16 cellular contexts compared by ENCODE assay signal in the genomic region with DNA sequence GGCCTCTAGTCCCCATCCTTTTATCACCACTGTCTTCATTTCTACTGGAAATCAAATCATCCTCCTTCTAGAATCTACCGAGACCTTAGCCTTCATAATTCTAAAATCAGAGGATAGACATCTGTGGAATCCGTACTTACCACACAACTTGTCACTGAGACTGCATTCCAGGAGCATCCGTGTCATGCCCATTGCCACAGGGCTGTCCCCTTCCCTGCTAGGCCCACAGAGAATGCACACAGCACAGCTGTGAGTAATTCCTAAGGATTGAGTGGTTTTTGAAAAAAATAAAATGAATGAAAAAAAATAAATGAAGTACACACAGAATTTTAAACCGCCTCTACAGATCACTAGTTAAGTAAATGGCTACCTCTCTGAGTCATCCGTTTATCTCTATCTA. TPM values are rescaled to one million over a fixed set of nuclear protein-coding genes. Genes with fewer than 3 reads are reported as not detected.
DNase-seq lines count a peak whose midpoint lies in the region; ATAC-seq and TF ChIP-seq lines count a peak whose summit lies in the region.
"Had no signal": no experiment of that assay in that cellular context is flagged by ENCODE, and none has a peak within 500 bp of the region (broad histone marks: within the 10 kb centered on the region; RNA-seq: fewer than 3 reads in every experiment).

No MANE protein-coding gene starts in this region.

- H3K56ac ChIP-seq in H9 (ENCODE audit: insufficient read length, low read depth, low read length), result no peak overlapping the region

- H3K4ac ChIP-seq in H9 (ENCODE audit: low read depth, low read length), result no peak overlapping the region

- no peak overlapping the region for H3K4me3 ChIP-seq in MG63
- H3K4me3 ChIP-seq: heart left ventricle, sigmoid colon had no signal

- H3K9me3 ChIP-seq in MG63, result 0 out of 2 replicates have a peak, but pooled peaks cover 1% of the 10 kb centered on the region
- no peaks in the 10 kb centered on the region for H3K9me3 ChIP-seq in H9 (ENCODE audit: control insufficient read depth, low read depth, low read length)
- H3K9me3 ChIP-seq: heart left ventricle, sigmoid colon had no signal

- H3K9me3 Mint-ChIP-seq in osteocyte (ENCODE audit: unreplicated experiment) (no peaks in the 10 kb centered on the region), H9 (no peaks in the 10 kb centered on the region)
- H3K9me3 Mint-ChIP-seq: activated naive CD4-positive, alpha-beta T cell treated with anti-CD3 and anti-CD28 coated beads, Interleukin-2, amount 10 ng/mL, durations not matched to agents 7 days and 5 days; CD8-positive, alpha-beta T cell; nephron progenitor cell had no signal

- H3T11ph ChIP-seq in H9 (ENCODE audit: low read length), result no peak overlapping the region

- no peaks in the 10 kb centered on the region for H3K27me3 Mint-ChIP-seq in osteocyte (ENCODE audit: unreplicated experiment)
- no peaks in the 10 kb centered on the region for H3K27me3 Mint-ChIP-seq in H9 (ENCODE audit: low read depth)

- H4K20me1 ChIP-seq in H9 (ENCODE audit: control insufficient read depth, insufficient read depth, insufficient read length), result no peaks in the 10 kb centered on the region

- no peaks in the 10 kb centered on the region for H3K79me2 ChIP-seq in H9 (ENCODE audit: insufficient read depth, low read length)

- no peak overlapping the region for H3K9ac ChIP-seq in H9 (ENCODE audit: extremely low read depth, insufficient read length, low read length)

- no peak overlapping the region for H2AK5ac ChIP-seq in H9 (ENCODE audit: insufficient read length, low read length)

- H3K36me3 Mint-ChIP-seq in osteocyte (ENCODE audit: unreplicated experiment) (no peaks in the 10 kb centered on the region), H9 (ENCODE audit: insufficient read depth in 1 of 3, low read depth in 3 of 3) (no peaks in the 10 kb centered on the region)
- H3K36me3 Mint-ChIP-seq: activated naive CD4-positive, alpha-beta T cell treated with anti-CD3 and anti-CD28 coated beads, Interleukin-2, amount 10 ng/mL, durations not matched to agents 7 days and 5 days; CD8-positive, alpha-beta T cell had no signal

- H3K23me2 ChIP-seq in H9 (ENCODE audit: insufficient read length, low read depth, low read length, poor library complexity, severe bottlenecking), result no peaks in the 10 kb centered on the region

- no peak overlapping the region for H2BK5ac ChIP-seq in H9 (ENCODE audit: insufficient read length, low read length)

- H3K18ac ChIP-seq in H9 (ENCODE audit: insufficient read length, low read depth, low read length), result no peak overlapping the region

- H3K27me3 ChIP-seq in MG63, result no peaks in the 10 kb centered on the region
- no peaks in the 10 kb centered on the region for H3K27me3 ChIP-seq in H9 (ENCODE audit: insufficient read depth, low read length)
- H3K27me3 ChIP-seq: sigmoid colon had no signal

- DNase-seq in ELR (ENCODE audit: low read depth) (peak; percentile 92), MG63 (peak; percentile 15), epidermal melanocyte (ENCODE audit: insufficient read length, low spot score) (peak; percentile 44), osteocyte (ENCODE audit: extremely low spot score, unreplicated experiment) (no peak), H9 (no peak), DMS153 (lab: John Stamatoyannopoulos, UW) (no peak), SHP77 treated with DMSO at 0.1 percent for 48 hours (lab: John Stamatoyannopoulos, UW) (no peak)
- DNase-seq: activated naive CD4-positive, alpha-beta T cell treated with anti-CD3 and anti-CD28 coated beads, Interleukin-2, amount 10 ng/mL, durations not matched to agents 7 days and 5 days; CD8-positive, alpha-beta T cell; central memory CD4-positive, alpha-beta T cell; GDM1; heart left ventricle; nephron progenitor cell; sigmoid colon; stimulated activated naive CD4-positive, alpha-beta T cell treated with Interleukin-2 at 50 U/mL for 16 hours had no signal

- no peak overlapping the region for H4K5ac ChIP-seq in H9 (ENCODE audit: insufficient read length, low read depth, low read length)

- H3K14ac ChIP-seq in H9 (ENCODE audit: insufficient read depth, low read length), result no peak overlapping the region

- no peak for TF ChIP-seq CTCF in osteocyte (IDR thresholded peaks at IDR 0.05)
- no peak for TF ChIP-seq CTCF in H9 (conservative IDR thresholded peaks at IDR 0.05)

- H2BK15ac ChIP-seq in H9 (ENCODE audit: low read depth, low read length), result no peak overlapping the region

- H3K4me1 Mint-ChIP-seq in osteocyte (ENCODE audit: unreplicated experiment) (peaks cover 20% of the 10 kb centered on the region), H9 (peaks cover 10% of the 10 kb centered on the region in 2 experiments)
- H3K4me1 Mint-ChIP-seq: activated naive CD4-positive, alpha-beta T cell treated with anti-CD3 and anti-CD28 coated beads, Interleukin-2, amount 10 ng/mL, durations not matched to agents 7 days and 5 days; nephron progenitor cell had no signal

- no peak overlapping the region for H2BK12ac ChIP-seq in H9 (ENCODE audit: insufficient read length, low read depth, low read length)

- H3K4me3 Mint-ChIP-seq in osteocyte (ENCODE audit: unreplicated experiment) (peak overlapping the region; percentile 9), H9 (no peak overlapping the region)
- H3K4me3 Mint-ChIP-seq: activated naive CD4-positive, alpha-beta T cell treated with anti-CD3 and anti-CD28 coated beads, Interleukin-2, amount 10 ng/mL, durations not matched to agents 7 days and 5 days; CD8-positive, alpha-beta T cell; nephron progenitor cell had no signal

- H3K36me3 ChIP-seq in MG63, result no peaks in the 10 kb centered on the region
- H3K36me3 ChIP-seq: heart left ventricle, sigmoid colon had no signal

- no peak overlapping the region for H2BK20ac ChIP-seq in H9 (ENCODE audit: low read depth, low read length, poor library complexity, severe bottlenecking)

- H3K27ac Mint-ChIP-seq in osteocyte (ENCODE audit: unreplicated experiment) (no peak overlapping the region), H9 (no peak overlapping the region; a peak in 1 of 7 replicates)
- H3K27ac Mint-ChIP-seq: activated naive CD4-positive, alpha-beta T cell treated with anti-CD3 and anti-CD28 coated beads, Interleukin-2, amount 10 ng/mL, durations not matched to agents 7 days and 5 days; CD8-positive, alpha-beta T cell; nephron progenitor cell had no signal

- H3K79me1 ChIP-seq in H9 (ENCODE audit: insufficient read depth, low read depth, low read length, poor library complexity, severe bottlenecking), result no peaks in the 10 kb centered on the region

- no peak overlapping the region for H3K23ac ChIP-seq in H9 (ENCODE audit: insufficient read length, low read depth, low read length)

- H3K4me2 ChIP-seq in H9 (ENCODE audit: insufficient read depth, insufficient read length, low read length), result no peak overlapping the region

- no peak overlapping the region for H3K27ac ChIP-seq in H9 (ENCODE audit: insufficient read length, low read depth, low read length)
- H3K27ac ChIP-seq: heart left ventricle, sigmoid colon had no signal

- no peak overlapping the region for H2AFZ ChIP-seq in H9 (ENCODE audit: low read length)

- no peak for ATAC-seq in GM21447 (IDR thresholded peaks at IDR 0.05; ENCODE audit: unreplicated experiment)
- ATAC-seq: CD8-positive, alpha-beta T cell; heart left ventricle had no signal

- no peaks in the 10 kb centered on the region for H3K4me1 ChIP-seq in H9 (ENCODE audit: insufficient read depth, low read length)
- H3K4me1 ChIP-seq: heart left ventricle, sigmoid colon had no signal

- H2BK120ac ChIP-seq in H9 (ENCODE audit: low read depth, low read length, poor library complexity, severe bottlenecking), result no peak overlapping the region

- H4K8ac ChIP-seq in H9 (replicated peaks; ENCODE audit: insufficient read length, low read depth, low read length), result no peak overlapping the region

- H4K91ac ChIP-seq in H9 (ENCODE audit: insufficient read length, low read depth, low read length), result no peak overlapping the region

- no CpG with 5 or more reads among the region's 5 CpGs for WGBS in H9 (ENCODE audit: extremely low coverage, insufficient read length, low lambda C conversion rate)

RNA-seq across cellular contexts. Expression of a gene that starts 21.0 kb away (rescaled TPM):
- 39.7 and 42.7 TPM in 2 replicates for total RNA-seq in MG63 (2014; rRNA removed; shearing (Covaris generic); ENCODE audit: low replicate concordance)
- total RNA-seq in osteocyte (26.8 and 28.1 TPM in 2 replicates), H9 (2021) (64.5 and 66.6 TPM in 2 replicates)

RNA-seq across cellular contexts. Expression of a gene that starts 39.4 kb away (rescaled TPM):
- total RNA-seq in MG63 (2014; rRNA removed; shearing (Covaris generic); ENCODE audit: low replicate concordance), result not detected in 2 replicates
- 0.48 TPM in 1 of 2 replicates, not detected in the other for total RNA-seq in osteocyte
- 0.37 and 0.57 TPM in 2 replicates for total RNA-seq in H9 (2021)

Comparison
In these comparisons a context has a peak if more than half of its experiments do, and no peak if none do; other contexts are left out.
1. DNase-seq: peak in ELR (single experiment), MG63 (single experiment) and epidermal melanocyte (single experiment); none in osteocyte (single experiment), H9 (single experiment), DMS153 (single experiment) and SHP77 treated with DMSO at 0.1 percent for 48 hours (single experiment).